In the genomic region with DNA sequence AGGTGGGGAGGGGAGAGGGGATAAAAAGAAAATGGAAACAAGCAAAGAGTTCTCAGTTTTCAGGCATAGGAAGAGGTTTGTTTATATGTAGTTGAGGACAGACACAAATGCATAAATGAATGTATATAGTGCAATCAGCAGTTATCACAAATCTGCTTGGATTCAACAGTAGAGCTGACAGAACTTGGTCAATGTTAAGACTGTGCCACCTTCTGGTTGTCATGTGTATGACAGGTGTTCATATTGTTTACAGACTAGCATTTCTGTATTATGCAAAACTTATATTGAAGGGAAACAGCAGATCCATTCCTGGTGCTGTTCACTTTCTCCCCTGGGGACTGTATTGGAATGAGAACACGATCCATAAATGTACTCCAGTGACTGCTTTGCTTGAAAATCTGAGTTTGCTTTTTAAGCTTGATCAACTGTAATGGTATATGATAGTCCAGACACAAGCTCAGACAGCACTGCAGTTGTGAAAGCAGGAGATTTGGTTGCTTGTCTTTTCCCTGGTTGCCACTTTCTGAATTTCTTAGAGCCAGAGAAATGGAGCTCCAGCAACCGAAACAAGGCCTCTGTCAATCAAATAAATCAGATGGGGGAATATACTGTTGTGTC, we compare ENCODE assay signal across 8 cellular contexts.
DNase-seq lines count a peak whose midpoint lies in the region; ATAC-seq and TF ChIP-seq lines count a peak whose summit lies in the region.

No MANE protein-coding gene starts in this region.

- H3K36me3 ChIP-seq in OCI-LY3 (replicated peaks; ENCODE audit: low read depth, low read length): no peaks in the 10 kb centered on the region
- no peaks in the 10 kb centered on the region for H3K36me3 ChIP-seq in body of pancreas (replicated peaks in 1 of 2; ENCODE audit: insufficient read depth in 1 of 2, low read depth in 2 of 2)
- no peaks in the 10 kb centered on the region for H3K36me3 ChIP-seq in kidney epithelial cell (ENCODE audit: control insufficient read depth, insufficient read depth, low read length)

- no peaks in the 10 kb centered on the region for H3K79me2 ChIP-seq in OCI-LY3 (ENCODE audit: low read length)

- no peak overlapping the region for H3K4me3 ChIP-seq in OCI-LY3 (ENCODE audit: low read length)
- H3K4me3 ChIP-seq in body of pancreas: no peak overlapping the region
- H3K4me3 ChIP-seq in kidney epithelial cell (ENCODE audit: low read depth, low read length): no peak overlapping the region

- H3K9me3 ChIP-seq in OCI-LY3 (ENCODE audit: insufficient read depth, low read length) (no peaks in the 10 kb centered on the region), body of pancreas (no peaks in the 10 kb centered on the region)

- peaks cover 12% of the 10 kb centered on the region for H3K4me1 ChIP-seq in OCI-LY3 (ENCODE audit: low read length)
- no peaks in the 10 kb centered on the region for H3K4me1 ChIP-seq in body of pancreas

- H3K4me2 ChIP-seq in OCI-LY3 (ENCODE audit: low read length): no peak overlapping the region

- intact Hi-C loops in left cardiac atrium (cut with DNase I): loop anchor here (2.0 to 10.0 kb wide), 4 partner anchors 736 to 842 kb away; no protein-coding TSS in a partner anchor
- intact Hi-C loops in left ventricle myocardium superior (cut with micrococcal nuclease): loop anchor here (5.0 kb wide), 1 partner anchor 841 kb away; no protein-coding TSS in a partner anchor
- intact Hi-C loops in body of pancreas (cut with DNase I): loop anchor here (5.0 kb wide), 1 partner anchor 841 kb away; no protein-coding TSS in a partner anchor

- no peak overlapping the region for H3K9ac ChIP-seq in OCI-LY3 (ENCODE audit: low read length)

- DNase-seq in left cardiac atrium (no peak), left ventricle myocardium superior (no peak), HPDE6-E6E7 (ENCODE audit: extremely low spot score) (peak; percentile 31), body of pancreas (peak; percentile 40 to 67 (median 45)), kidney epithelial cell (ENCODE audit: low read depth) (peak; percentile 18)
- DNase-seq in stimulated activated CD8-positive, alpha-beta memory T cell treated with anti-CD3 and anti-CD28 coated beads, Interleukin-4, amount 100 ng/mL, for 48 hours: peak; percentile 30

- H3K27me3 ChIP-seq in OCI-LY3 (ENCODE audit: low read depth, low read length) (no peaks in the 10 kb centered on the region), body of pancreas (no peaks in the 10 kb centered on the region), kidney epithelial cell (ENCODE audit: control insufficient read depth, insufficient read depth, low read length) (no peaks in the 10 kb centered on the region)

- H3K27ac ChIP-seq in OCI-LY3 (ENCODE audit: low read length) (no peak overlapping the region), body of pancreas (no peak overlapping the region)

- peak; percentile 53 to 57 for ATAC-seq in left cardiac atrium
- no peak for ATAC-seq in left ventricle myocardium superior
- ATAC-seq in GM21576 (IDR thresholded peaks at IDR 0.05; ENCODE audit: unreplicated experiment): peak; percentile 96
- peak; percentile 81 for ATAC-seq in body of pancreas

- H4K20me1 ChIP-seq in OCI-LY3 (ENCODE audit: insufficient read depth, low read length): no peaks in the 10 kb centered on the region

- TF ChIP-seq CTCF in OCI-LY3 (IDR thresholded peaks at IDR 0.05; ENCODE audit: low read depth, low read length) (peak; percentile 94), body of pancreas (IDR thresholded peaks at IDR 0.05) (peak; percentile 16 to 80 (median 64)), kidney epithelial cell (IDR thresholded peaks at IDR 0.05; ENCODE audit: insufficient read depth, low read length, poor library complexity, severe bottlenecking) (peak; percentile 66)

- WGBS in body of pancreas, 2 donors: 3 to 11% methylated on average over 2 of the region's 2 CpGs

- no peak for TF ChIP-seq POLR2A in body of pancreas (IDR thresholded peaks at IDR 0.05)

- no peak overlapping the region for H2AFZ ChIP-seq in OCI-LY3 (ENCODE audit: low read depth, low read length)

Comparison
In these comparisons a context has a peak if more than half of its experiments do, and no peak if none do; other contexts are left out.
1. DNase-seq: peak in HPDE6-E6E7 (single experiment), body of pancreas (4 of 4), kidney epithelial cell (single experiment) and stimulated activated CD8-positive, alpha-beta memory T cell treated with anti-CD3 and anti-CD28 coated beads, Interleukin-4, amount 100 ng/mL, for 48 hours (single experiment); none in left cardiac atrium (single experiment) and left ventricle myocardium superior (single experiment).
2. Peak in every context shown above with its lines, with median percentiles within 50 percentile points of each other: CTCF ChIP-seq.